1 cellular context compared by ENCODE assay signal in the genomic region with DNA sequence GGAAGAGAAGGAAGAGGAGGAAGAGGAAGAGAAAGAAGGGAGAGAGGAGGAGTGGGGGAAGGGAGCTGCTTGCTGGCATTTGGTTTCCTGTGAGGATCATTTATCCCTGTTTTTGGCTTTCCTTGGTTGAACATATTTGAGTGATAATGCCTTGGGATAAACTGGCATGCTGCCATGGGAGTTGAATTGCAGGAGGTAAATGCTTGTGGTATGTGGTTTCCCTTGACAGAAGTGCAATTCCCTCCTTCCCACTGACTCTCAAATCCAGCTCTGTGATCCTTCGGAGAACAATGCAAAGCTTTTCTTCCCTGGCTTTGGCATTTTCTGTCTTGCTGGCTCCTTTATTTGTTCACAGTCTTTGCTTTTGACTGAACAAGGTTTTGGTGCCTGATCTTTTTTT.
TF ChIP-seq lines count a peak whose summit lies in the region.

No MANE protein-coding gene starts in this region.

TF ChIP-seq in HEK293, 187 proteins besides CTCF, POLR2A, EP300 and RAD21 (continued from another document):
- TF ChIP-seq, protein P1, sequence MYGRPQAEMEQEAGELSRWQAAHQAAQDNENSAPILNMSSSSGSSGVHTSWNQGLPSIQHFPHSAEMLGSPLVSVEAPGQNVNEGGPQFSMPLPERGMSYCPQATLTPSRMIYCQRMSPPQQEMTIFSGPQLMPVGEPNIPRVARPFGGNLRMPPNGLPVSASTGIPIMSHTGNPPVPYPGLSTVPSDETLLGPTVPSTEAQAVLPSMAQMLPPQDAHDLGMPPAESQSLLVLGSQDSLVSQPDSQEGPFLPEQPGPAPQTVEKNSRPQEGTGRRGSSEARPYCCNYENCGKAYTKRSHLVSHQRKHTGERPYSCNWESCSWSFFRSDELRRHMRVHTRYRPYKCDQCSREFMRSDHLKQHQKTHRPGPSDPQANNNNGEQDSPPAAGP (tag by site-specific recombination; IDR thresholded peaks at IDR 0.05), result no peak
- TF ChIP-seq ZNF623 (tag by site-specific recombination; IDR thresholded peaks at IDR 0.05), result no peak
- TF ChIP-seq ZNF843 (tag by site-specific recombination; IDR thresholded peaks at IDR 0.05), result no peak
- TF ChIP-seq MZF1 (tag by site-specific recombination; IDR thresholded peaks at IDR 0.05; ENCODE audit: borderline replicate concordance), result no peak
- TF ChIP-seq WT1 (tag by site-specific recombination; IDR thresholded peaks at IDR 0.05), result 0 out of 2 replicates have a peak, but pooled peaks have one; percentile 31
- no peak for TF ChIP-seq ZNF473 (tag by site-specific recombination; IDR thresholded peaks at IDR 0.05)
- TF ChIP-seq ZSCAN23 (tag by site-specific recombination; IDR thresholded peaks at IDR 0.05), result no peak
- TF ChIP-seq ZNF24 (tag by site-specific recombination; IDR thresholded peaks at IDR 0.05), result no peak
- TF ChIP-seq ZNF211 (tag by site-specific recombination; IDR thresholded peaks at IDR 0.05; ENCODE audit: low read depth), result no peak
- TF ChIP-seq ZNF16 (tag by site-specific recombination; IDR thresholded peaks at IDR 0.05; ENCODE audit: low read depth), result no peak
- TF ChIP-seq ZNF155 (tag by site-specific recombination; IDR thresholded peaks at IDR 0.05), result no peak
- TF ChIP-seq ZNF121 (tag by site-specific recombination; IDR thresholded peaks at IDR 0.05), result no peak
- TF ChIP-seq ZNF529 (tag by site-specific recombination; IDR thresholded peaks at IDR 0.05; ENCODE audit: insufficient replicate concordance), result no peak
- TF ChIP-seq ZNF830 (tag by site-specific recombination; IDR thresholded peaks at IDR 0.05; ENCODE audit: low read depth), result no peak
- peak; percentile 74 for TF ChIP-seq ZBTB17 (tag by site-specific recombination; IDR thresholded peaks at IDR 0.05)
- TF ChIP-seq ZBTB21 (tag by site-specific recombination; IDR thresholded peaks at IDR 0.05), result no peak
- TF ChIP-seq, protein P2, sequence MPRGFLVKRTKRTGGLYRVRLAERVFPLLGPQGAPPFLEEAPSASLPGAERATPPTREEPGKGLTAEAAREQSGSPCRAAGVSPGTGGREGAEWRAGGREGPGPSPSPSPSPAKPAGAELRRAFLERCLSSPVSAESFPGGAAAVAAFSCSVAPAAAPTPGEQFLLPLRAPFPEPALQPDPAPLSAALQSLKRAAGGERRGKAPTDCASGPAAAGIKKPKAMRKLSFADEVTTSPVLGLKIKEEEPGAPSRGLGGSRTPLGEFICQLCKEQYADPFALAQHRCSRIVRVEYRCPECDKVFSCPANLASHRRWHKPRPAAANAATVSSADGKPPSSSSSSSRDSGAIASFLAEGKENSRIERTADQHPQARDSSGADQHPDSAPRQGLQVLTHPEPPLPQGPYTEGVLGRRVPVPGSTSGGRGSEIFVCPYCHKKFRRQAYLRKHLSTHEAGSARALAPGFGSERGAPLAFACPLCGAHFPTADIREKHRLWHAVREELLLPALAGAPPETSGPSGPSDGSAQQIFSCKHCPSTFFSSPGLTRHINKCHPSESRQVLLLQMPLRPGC (tag by site-specific recombination; IDR thresholded peaks at IDR 0.05), result no peak
- no peak for TF ChIP-seq ZNF48 (tag by site-specific recombination; IDR thresholded peaks at IDR 0.05)
- no peak for TF ChIP-seq ZNF488 (tag by site-specific recombination; IDR thresholded peaks at IDR 0.05)
- TF ChIP-seq MEIS1 (CRISPR knock-in tag; IDR thresholded peaks at IDR 0.05; ENCODE audit: borderline replicate concordance), result no peak
- no peak for TF ChIP-seq OVOL3 (tag by site-specific recombination; IDR thresholded peaks at IDR 0.05)
- no peak for TF ChIP-seq ZNF558 (tag by site-specific recombination; IDR thresholded peaks at IDR 0.05)
- TF ChIP-seq SP7 (tag by site-specific recombination; IDR thresholded peaks at IDR 0.05), result no peak
- TF ChIP-seq, protein P3, sequence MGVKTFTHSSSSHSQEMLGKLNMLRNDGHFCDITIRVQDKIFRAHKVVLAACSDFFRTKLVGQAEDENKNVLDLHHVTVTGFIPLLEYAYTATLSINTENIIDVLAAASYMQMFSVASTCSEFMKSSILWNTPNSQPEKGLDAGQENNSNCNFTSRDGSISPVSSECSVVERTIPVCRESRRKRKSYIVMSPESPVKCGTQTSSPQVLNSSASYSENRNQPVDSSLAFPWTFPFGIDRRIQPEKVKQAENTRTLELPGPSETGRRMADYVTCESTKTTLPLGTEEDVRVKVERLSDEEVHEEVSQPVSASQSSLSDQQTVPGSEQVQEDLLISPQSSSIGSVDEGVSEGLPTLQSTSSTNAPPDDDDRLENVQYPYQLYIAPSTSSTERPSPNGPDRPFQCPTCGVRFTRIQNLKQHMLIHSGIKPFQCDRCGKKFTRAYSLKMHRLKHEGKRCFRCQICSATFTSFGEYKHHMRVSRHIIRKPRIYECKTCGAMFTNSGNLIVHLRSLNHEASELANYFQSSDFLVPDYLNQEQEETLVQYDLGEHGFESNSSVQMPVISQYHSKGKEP (tag by site-specific recombination; IDR thresholded peaks at IDR 0.05), result peak; percentile 57; the same call in 1 of the 2 replicates
- TF ChIP-seq ZNF174 (tag by site-specific recombination; IDR thresholded peaks at IDR 0.05), result no peak
- TF ChIP-seq FEZF1 (tag by site-specific recombination; IDR thresholded peaks at IDR 0.05), result 0 out of 2 replicates have a peak, but pooled peaks have one; percentile 6
- TF ChIP-seq ZNF792 (tag by site-specific recombination; IDR thresholded peaks at IDR 0.05), result no peak
- no peak for TF ChIP-seq ZNF621 (tag by site-specific recombination; IDR thresholded peaks at IDR 0.05)
- TF ChIP-seq ZNF677 (tag by site-specific recombination; IDR thresholded peaks at IDR 0.05), result no peak
- no peak for TF ChIP-seq ZNF596 (tag by site-specific recombination; IDR thresholded peaks at IDR 0.05)
- no peak; the same call in 1 of the 2 replicates for TF ChIP-seq ZNF544 (tag by site-specific recombination; IDR thresholded peaks at IDR 0.05)
- TF ChIP-seq ZNF664 (tag by site-specific recombination; IDR thresholded peaks at IDR 0.05), result no peak
- TF ChIP-seq ZNF433 (tag by site-specific recombination; IDR thresholded peaks at IDR 0.05; ENCODE audit: low read depth), result no peak
- TF ChIP-seq ZNF366 (tag by site-specific recombination; conservative IDR thresholded peaks at IDR 0.05), result 0 out of 2 replicates have a peak, but pooled peaks have one; percentile 33
- TF ChIP-seq, protein P4, sequence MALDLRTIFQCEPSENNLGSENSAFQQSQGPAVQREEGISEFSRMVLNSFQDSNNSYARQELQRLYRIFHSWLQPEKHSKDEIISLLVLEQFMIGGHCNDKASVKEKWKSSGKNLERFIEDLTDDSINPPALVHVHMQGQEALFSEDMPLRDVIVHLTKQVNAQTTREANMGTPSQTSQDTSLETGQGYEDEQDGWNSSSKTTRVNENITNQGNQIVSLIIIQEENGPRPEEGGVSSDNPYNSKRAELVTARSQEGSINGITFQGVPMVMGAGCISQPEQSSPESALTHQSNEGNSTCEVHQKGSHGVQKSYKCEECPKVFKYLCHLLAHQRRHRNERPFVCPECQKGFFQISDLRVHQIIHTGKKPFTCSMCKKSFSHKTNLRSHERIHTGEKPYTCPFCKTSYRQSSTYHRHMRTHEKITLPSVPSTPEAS (tag by site-specific recombination; IDR thresholded peaks at IDR 0.05), result no peak
- no peak for TF ChIP-seq ZNF132 (tag by site-specific recombination; IDR thresholded peaks at IDR 0.05; ENCODE audit: borderline replicate concordance)
- no peak for TF ChIP-seq ZNF791 (tag by site-specific recombination; IDR thresholded peaks at IDR 0.05)
- TF ChIP-seq YY2 (tag by site-specific recombination; IDR thresholded peaks at IDR 0.05), result no peak
- no peak for TF ChIP-seq ZNF146 (tag by site-specific recombination; IDR thresholded peaks at IDR 0.05)
- TF ChIP-seq, protein P5, sequence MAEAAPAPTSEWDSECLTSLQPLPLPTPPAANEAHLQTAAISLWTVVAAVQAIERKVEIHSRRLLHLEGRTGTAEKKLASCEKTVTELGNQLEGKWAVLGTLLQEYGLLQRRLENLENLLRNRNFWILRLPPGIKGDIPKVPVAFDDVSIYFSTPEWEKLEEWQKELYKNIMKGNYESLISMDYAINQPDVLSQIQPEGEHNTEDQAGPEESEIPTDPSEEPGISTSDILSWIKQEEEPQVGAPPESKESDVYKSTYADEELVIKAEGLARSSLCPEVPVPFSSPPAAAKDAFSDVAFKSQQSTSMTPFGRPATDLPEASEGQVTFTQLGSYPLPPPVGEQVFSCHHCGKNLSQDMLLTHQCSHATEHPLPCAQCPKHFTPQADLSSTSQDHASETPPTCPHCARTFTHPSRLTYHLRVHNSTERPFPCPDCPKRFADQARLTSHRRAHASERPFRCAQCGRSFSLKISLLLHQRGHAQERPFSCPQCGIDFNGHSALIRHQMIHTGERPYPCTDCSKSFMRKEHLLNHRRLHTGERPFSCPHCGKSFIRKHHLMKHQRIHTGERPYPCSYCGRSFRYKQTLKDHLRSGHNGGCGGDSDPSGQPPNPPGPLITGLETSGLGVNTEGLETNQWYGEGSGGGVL (tag by site-specific recombination; IDR thresholded peaks at IDR 0.05), result no peak
- TF ChIP-seq ZNF2 (tag by site-specific recombination; IDR thresholded peaks at IDR 0.05), result no peak
- TF ChIP-seq GLIS1 (tag by site-specific recombination; IDR thresholded peaks at IDR 0.05), result peak; percentile 59
- TF ChIP-seq ZNF394 (tag by site-specific recombination; IDR thresholded peaks at IDR 0.05; ENCODE audit: borderline replicate concordance), result no peak
- no peak for TF ChIP-seq ZFHX2 (tag by site-specific recombination; conservative IDR thresholded peaks at IDR 0.05)
- TF ChIP-seq ZFP3 (tag by site-specific recombination; IDR thresholded peaks at IDR 0.05; ENCODE audit: low read depth), result no peak
- TF ChIP-seq, protein P6, sequence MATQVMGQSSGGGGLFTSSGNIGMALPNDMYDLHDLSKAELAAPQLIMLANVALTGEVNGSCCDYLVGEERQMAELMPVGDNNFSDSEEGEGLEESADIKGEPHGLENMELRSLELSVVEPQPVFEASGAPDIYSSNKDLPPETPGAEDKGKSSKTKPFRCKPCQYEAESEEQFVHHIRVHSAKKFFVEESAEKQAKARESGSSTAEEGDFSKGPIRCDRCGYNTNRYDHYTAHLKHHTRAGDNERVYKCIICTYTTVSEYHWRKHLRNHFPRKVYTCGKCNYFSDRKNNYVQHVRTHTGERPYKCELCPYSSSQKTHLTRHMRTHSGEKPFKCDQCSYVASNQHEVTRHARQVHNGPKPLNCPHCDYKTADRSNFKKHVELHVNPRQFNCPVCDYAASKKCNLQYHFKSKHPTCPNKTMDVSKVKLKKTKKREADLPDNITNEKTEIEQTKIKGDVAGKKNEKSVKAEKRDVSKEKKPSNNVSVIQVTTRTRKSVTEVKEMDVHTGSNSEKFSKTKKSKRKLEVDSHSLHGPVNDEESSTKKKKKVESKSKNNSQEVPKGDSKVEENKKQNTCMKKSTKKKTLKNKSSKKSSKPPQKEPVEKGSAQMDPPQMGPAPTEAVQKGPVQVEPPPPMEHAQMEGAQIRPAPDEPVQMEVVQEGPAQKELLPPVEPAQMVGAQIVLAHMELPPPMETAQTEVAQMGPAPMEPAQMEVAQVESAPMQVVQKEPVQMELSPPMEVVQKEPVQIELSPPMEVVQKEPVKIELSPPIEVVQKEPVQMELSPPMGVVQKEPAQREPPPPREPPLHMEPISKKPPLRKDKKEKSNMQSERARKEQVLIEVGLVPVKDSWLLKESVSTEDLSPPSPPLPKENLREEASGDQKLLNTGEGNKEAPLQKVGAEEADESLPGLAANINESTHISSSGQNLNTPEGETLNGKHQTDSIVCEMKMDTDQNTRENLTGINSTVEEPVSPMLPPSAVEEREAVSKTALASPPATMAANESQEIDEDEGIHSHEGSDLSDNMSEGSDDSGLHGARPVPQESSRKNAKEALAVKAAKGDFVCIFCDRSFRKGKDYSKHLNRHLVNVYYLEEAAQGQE (tag by site-specific recombination; IDR thresholded peaks at IDR 0.05), result no peak
- no peak for TF ChIP-seq ZBTB49 (tag by site-specific recombination; IDR thresholded peaks at IDR 0.05; ENCODE audit: low read depth)
- TF ChIP-seq ZNF112 (tag by site-specific recombination; IDR thresholded peaks at IDR 0.05), result no peak
- no peak for TF ChIP-seq KLF7 (tag by site-specific recombination; IDR thresholded peaks at IDR 0.05; ENCODE audit: borderline replicate concordance)
- no peak for TF ChIP-seq ZNF10 (tag by site-specific recombination; IDR thresholded peaks at IDR 0.05)
